In genomic region chr6:156794963-156795362, GRCh38 we compare ENCODE assay signal across 11 cellular contexts. TPM values are rescaled to one million over a fixed set of nuclear protein-coding genes. Genes with fewer than 3 reads are reported as not detected.
DNase-seq lines count a peak whose midpoint lies in the region; ATAC-seq lines count a peak whose summit lies in the region.
"Had no signal": no experiment of that assay in that cellular context is flagged by ENCODE, and none has a peak within 500 bp of the region (broad histone marks: within the 10 kb centered on the region; RNA-seq: fewer than 3 reads in every experiment).

No MANE protein-coding gene starts in this region.

- no peak overlapping the region for H2BK120ac ChIP-seq in neuronal stem cell (ENCODE audit: low read depth, low read length)

- no peak overlapping the region for H3K18ac ChIP-seq in neuronal stem cell (ENCODE audit: low read length)

- peaks cover 10% of the 10 kb centered on the region for H3K4me1 Mint-ChIP-seq in T-helper 1 cell treated with Interleukin-12 subunit alpha and Interleukin-12 subunit beta and Interleukin-4 antibody, amounts not matched to agents 30 μg/mL and 1 μg/mL, for 36 hours (ENCODE audit: low read depth)

- peak overlapping the region; percentile 49 for H3K27ac Mint-ChIP-seq in T-helper 1 cell treated with Interleukin-12 subunit alpha and Interleukin-12 subunit beta and Interleukin-4 antibody, amounts not matched to agents 30 μg/mL and 1 μg/mL, for 36 hours

- H3K4me2 ChIP-seq in neuronal stem cell (ENCODE audit: insufficient read depth, low read length, poor library complexity, severe bottlenecking), result no peak overlapping the region

- H3K4me1 ChIP-seq in neuronal stem cell (ENCODE audit: control insufficient read depth in 2 of 2, insufficient read depth in 1 of 2, low read depth in 1 of 2, low read length in 2 of 2), result peaks cover 15 to 16% of the 10 kb centered on the region in 2 donors

- H3K9ac ChIP-seq in neuronal stem cell (ENCODE audit: low read depth, low read length, poor library complexity), result no peak overlapping the region

- peak overlapping the region; percentile 8 for H3K23ac ChIP-seq in neuronal stem cell (ENCODE audit: low read depth, low read length, poor library complexity)

- H3K27me3 Mint-ChIP-seq in T-helper 1 cell treated with Interleukin-12 subunit alpha and Interleukin-12 subunit beta and Interleukin-4 antibody, amounts not matched to agents 30 μg/mL and 1 μg/mL, for 36 hours (ENCODE audit: low read depth), result no peaks in the 10 kb centered on the region

- ATAC-seq in HG02571 (IDR thresholded peaks at IDR 0.05; ENCODE audit: unreplicated experiment), result peak; percentile 52

- H3K79me1 ChIP-seq in neuronal stem cell (ENCODE audit: low read depth, low read length), result peaks cover 18% of the 10 kb centered on the region

- no peak overlapping the region for H4K8ac ChIP-seq in neuronal stem cell (ENCODE audit: low read depth, low read length)

- peaks cover 0 to 24% of the 10 kb centered on the region in 2 donors for H3K36me3 ChIP-seq in neuronal stem cell (replicated peaks in 1 of 2; ENCODE audit: control insufficient read depth in 2 of 2, insufficient read depth in 2 of 2, low read length in 2 of 2)

- H3K36me3 Mint-ChIP-seq in T-helper 1 cell treated with Interleukin-12 subunit alpha and Interleukin-12 subunit beta and Interleukin-4 antibody, amounts not matched to agents 30 μg/mL and 1 μg/mL, for 36 hours (ENCODE audit: low read depth), result no peaks in the 10 kb centered on the region

- H3K27ac ChIP-seq in neuronal stem cell (replicated peaks; ENCODE audit: low read length), result no peak overlapping the region
- H3K27ac ChIP-seq: 22Rv1 had no signal

- no peak overlapping the region for H2BK5ac ChIP-seq in neuronal stem cell (ENCODE audit: low read length)

- H3K9me3 ChIP-seq in neuronal stem cell (replicated peaks in 1 of 2; ENCODE audit: control insufficient read depth in 2 of 2, insufficient read depth in 1 of 2, low read depth in 1 of 2, low read length in 2 of 2), result no peaks in the 10 kb centered on the region

- H3K4me3 Mint-ChIP-seq in T-helper 1 cell treated with Interleukin-12 subunit alpha and Interleukin-12 subunit beta and Interleukin-4 antibody, amounts not matched to agents 30 μg/mL and 1 μg/mL, for 36 hours, result no peak overlapping the region

- no peak overlapping the region for H2AFZ ChIP-seq in neuronal stem cell (ENCODE audit: low read length)

- H2BK12ac ChIP-seq in neuronal stem cell (ENCODE audit: low read length), result no peak overlapping the region

- H2AK5ac ChIP-seq in neuronal stem cell (ENCODE audit: low read depth, low read length), result no peak overlapping the region

- no peaks in the 10 kb centered on the region for H3K9me3 Mint-ChIP-seq in T-helper 1 cell treated with Interleukin-12 subunit alpha and Interleukin-12 subunit beta and Interleukin-4 antibody, amounts not matched to agents 30 μg/mL and 1 μg/mL, for 36 hours

- no peak overlapping the region for H3K4ac ChIP-seq in neuronal stem cell (ENCODE audit: low read length)

- H4K91ac ChIP-seq in neuronal stem cell (ENCODE audit: low read depth, low read length, poor library complexity), result no peak overlapping the region

- no peaks in the 10 kb centered on the region for H3K27me3 ChIP-seq in neuronal stem cell (ENCODE audit: control insufficient read depth in 3 of 3, insufficient read depth in 3 of 3, low read depth in 1 of 3, low read length in 3 of 3)

- H3K14ac ChIP-seq in neuronal stem cell (ENCODE audit: low read length), result no peak overlapping the region

- no CpG with 5 or more reads among the region's 10 CpGs for WGBS in neuronal stem cell (ENCODE audit: extremely low coverage in 2 of 2, insufficient read length in 2 of 2, insufficient replicate concordance in 1 of 2), 2 donors

- no peak overlapping the region for H3K4me3 ChIP-seq in neuronal stem cell (ENCODE audit: low read length in 2 of 2)

- H2BK15ac ChIP-seq in neuronal stem cell (ENCODE audit: low read length), result no peak overlapping the region

- DNase-seq in T-helper 1 cell, result no peak
- peak; percentile 10 for DNase-seq in T-helper 9 cell
- no peak for DNase-seq in neuronal stem cell (ENCODE audit: low spot score)
- DNase-seq in GM03348 (ENCODE audit: low spot score), result no peak
- no peak for DNase-seq in cerebellar cortex (ENCODE audit: low spot score)
- DNase-seq in NK-92 treated with Interleukin-12 subunit alpha and Interleukin-12 subunit beta, amount 100 ng/mL, for 24 hours (lab: John Stamatoyannopoulos, UW), result no peak
- DNase-seq: MV-4-11, substantia nigra had no signal

RNA-seq across cellular contexts. Expression of gene ARID1B, which starts 17.8 kb away (rescaled TPM):
- 33.3 TPM for polyA plus RNA-seq in neuronal stem cell (2013, experiment 1 of 2)
- polyA plus RNA-seq in neuronal stem cell (2013, experiment 2 of 2), result 36.5 TPM
